In the genomic region with DNA sequence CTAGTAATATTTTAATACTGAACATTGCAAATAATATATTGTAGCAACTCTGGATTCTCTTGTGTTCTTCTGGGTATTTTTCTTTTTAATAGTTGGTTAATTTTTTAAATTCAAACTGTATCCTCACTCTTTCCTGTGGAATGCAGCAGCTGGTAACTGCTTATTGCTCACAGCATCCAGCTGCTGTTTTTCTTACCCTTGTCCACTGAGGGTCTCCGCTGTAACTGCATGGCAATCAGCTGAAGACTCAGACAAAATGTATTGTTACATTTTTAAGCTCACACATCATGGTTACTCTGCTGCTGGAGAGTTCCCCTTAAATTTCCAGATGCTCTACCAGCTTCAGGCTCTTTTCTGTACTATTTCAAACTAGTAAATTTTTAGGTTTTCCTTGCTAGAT, we compare ENCODE assay signal across 23 cellular contexts.
DNase-seq lines count a peak whose midpoint lies in the region; ATAC-seq, FAIRE-seq and TF ChIP-seq lines count a peak whose summit lies in the region.
"Had no signal": no experiment of that assay in that cellular context is flagged by ENCODE, and none has a peak within 500 bp of the region (broad histone marks: within the 10 kb centered on the region; RNA-seq: fewer than 3 reads in every experiment).

No MANE protein-coding gene starts in this region.

- H3K4me2 ChIP-seq in endothelial cell of umbilical vein (ENCODE audit: insufficient read depth, low read length): no peak overlapping the region

- no peaks in the 10 kb centered on the region for H3K9me1 ChIP-seq in endothelial cell of umbilical vein (replicated peaks; ENCODE audit: control insufficient read depth, extremely low read depth, insufficient read depth, low read length)

- H3K79me2 ChIP-seq in endothelial cell of umbilical vein (ENCODE audit: control insufficient read depth, insufficient read depth, low read length): no peaks in the 10 kb centered on the region

- peaks cover 34 to 70% of the 10 kb centered on the region in 2 donors for H3K4me1 Mint-ChIP-seq in stimulated activated naive B cell treated with anti-CD40 and anti-IgM and Interleukin-4, amounts not matched to agents 10 μg/mL and 1 μg/mL and 100 μg/mL, for 72 hours
- peaks cover 18% of the 10 kb centered on the region for H3K4me1 Mint-ChIP-seq in endodermal cell
- H3K4me1 Mint-ChIP-seq: immature natural killer cell; stimulated activated effector memory CD8-positive, alpha-beta T cell treated with anti-CD3 and anti-CD28 coated beads, Interleukin-12 subunit alpha, Interleukin-12 subunit beta, amount 100 ng/mL, for 72 hours had no signal

- TF ChIP-seq CTCF in endothelial cell of umbilical vein (IDR thresholded peaks at IDR 0.05; ENCODE audit: extremely low read depth in 1 of 2, insufficient read depth in 1 of 2, low read depth in 1 of 2, low read length in 2 of 2): no peak
- no peak for TF ChIP-seq CTCF in endodermal cell (conservative IDR thresholded peaks at IDR 0.05)
- no peak for TF ChIP-seq CTCF in sigmoid colon (IDR thresholded peaks at IDR 0.05)

- no peak overlapping the region for H3K27ac ChIP-seq in endothelial cell of umbilical vein (ENCODE audit: insufficient read depth, low read depth, low read length)
- H3K27ac ChIP-seq in endodermal cell (ENCODE audit: low read depth, low read length): no peak overlapping the region
- peak overlapping the region in 1 of 4 donors; percentile 50 for H3K27ac ChIP-seq in sigmoid colon
- H3K27ac ChIP-seq: cardiac muscle cell had no signal

- no peaks in the 10 kb centered on the region for H3K27me3 ChIP-seq in endothelial cell of umbilical vein (ENCODE audit: control insufficient read depth in 2 of 2, insufficient read depth in 2 of 2, low read length in 2 of 2)
- H3K27me3 ChIP-seq in endodermal cell (ENCODE audit: control insufficient read depth, insufficient read depth, low read length, poor library complexity, severe bottlenecking): no peaks in the 10 kb centered on the region
- H3K27me3 ChIP-seq in sigmoid colon: no peaks in the 10 kb centered on the region
- H3K27me3 ChIP-seq: cardiac muscle cell, heart right ventricle, left lung had no signal

- peak overlapping the region; percentile 71 to 85 for H3K4me3 Mint-ChIP-seq in stimulated activated naive B cell treated with anti-CD40 and anti-IgM and Interleukin-4, amounts not matched to agents 10 μg/mL and 1 μg/mL and 100 μg/mL, for 72 hours
- H3K4me3 Mint-ChIP-seq in endodermal cell: no peak overlapping the region
- H3K4me3 Mint-ChIP-seq: activated CD8-positive, alpha-beta memory T cell treated with anti-CD3 and anti-CD28 coated beads, Interleukin-2, amount 10 ng/mL, durations not matched to agents 7 days and 5 days; activated naive CD4-positive, alpha-beta T cell treated with anti-CD3 and anti-CD28 coated beads, Interleukin-2, amount 10 ng/mL, durations not matched to agents 7 days and 5 days; CD4-positive, alpha-beta T cell; dendritic cell treated with granulocyte-macrophage colony-stimulating factor and Interleukin-4, amounts not matched to agents 40 ng/mL and 50 ng/mL, for 4 days; immature natural killer cell; stimulated activated effector memory CD8-positive, alpha-beta T cell treated with anti-CD3 and anti-CD28 coated beads, Interleukin-12 subunit alpha, Interleukin-12 subunit beta, amount 100 ng/mL, for 72 hours had no signal

- CTCF ChIA-PET in endothelial cell of umbilical vein (lab: Charles Lee): interaction anchor here (1.8 to 1.9 kb wide), 2 partner anchors 13 to 28 kb away, joined by 8 read pairs; no protein-coding TSS in a partner anchor

- ATAC-seq in GM18909 (IDR thresholded peaks at IDR 0.05; ENCODE audit: poor library complexity, unreplicated experiment): peak; percentile 15
- ATAC-seq in HG03460 (IDR thresholded peaks at IDR 0.05; ENCODE audit: unreplicated experiment): peak; percentile 13
- peak; percentile 24 to 33 for ATAC-seq in stimulated activated naive B cell treated with anti-CD40 and anti-IgM and Interleukin-4, amounts not matched to agents 10 μg/mL and 1 μg/mL and 100 μg/mL, for 72 hours (replicated peaks)
- ATAC-seq: activated CD8-positive, alpha-beta memory T cell treated with anti-CD3 and anti-CD28 coated beads, Interleukin-2, amount 10 ng/mL, durations not matched to agents 7 days and 5 days; heart right ventricle; left lung; Panc1; stimulated activated effector memory CD8-positive, alpha-beta T cell treated with anti-CD3 and anti-CD28 coated beads, Interleukin-12 subunit alpha, Interleukin-12 subunit beta, amount 100 ng/mL, for 72 hours had no signal

- peaks cover 7 to 9% of the 10 kb centered on the region in 2 donors for H3K9me3 Mint-ChIP-seq in stimulated activated naive B cell treated with anti-CD40 and anti-IgM and Interleukin-4, amounts not matched to agents 10 μg/mL and 1 μg/mL and 100 μg/mL, for 72 hours
- peaks cover 5% of the 10 kb centered on the region for H3K9me3 Mint-ChIP-seq in endodermal cell
- H3K9me3 Mint-ChIP-seq: activated naive CD4-positive, alpha-beta T cell treated with anti-CD3 and anti-CD28 coated beads, Interleukin-2, amount 10 ng/mL, durations not matched to agents 7 days and 5 days; CD4-positive, alpha-beta T cell; immature natural killer cell; stimulated activated effector memory CD8-positive, alpha-beta T cell treated with anti-CD3 and anti-CD28 coated beads, Interleukin-12 subunit alpha, Interleukin-12 subunit beta, amount 100 ng/mL, for 72 hours had no signal

- DNase-seq in endothelial cell of umbilical vein (ENCODE audit: low read depth, low spot score): peak; percentile 9
- DNase-seq in stimulated activated naive B cell treated with anti-CD40 and anti-IgM and Interleukin-4, amounts not matched to agents 10 μg/mL and 1 μg/mL and 100 μg/mL, for 72 hours: no peak
- DNase-seq in activated CD4-positive, alpha-beta T cell treated with anti-CD3 and anti-CD28 coated beads, Interleukin-2, amount 50 U/mL, for 1 hour: no peak
- DNase-seq in endodermal cell: no peak
- no peak for DNase-seq in sigmoid colon
- DNase-seq: activated CD4-positive, alpha-beta T cell treated with anti-CD3 and anti-CD28 coated beads for 48 hours; activated CD8-positive, alpha-beta memory T cell treated with anti-CD3 and anti-CD28 coated beads, Interleukin-2, amount 10 ng/mL, durations not matched to agents 7 days and 5 days; activated naive CD4-positive, alpha-beta T cell treated with anti-CD3 and anti-CD28 coated beads, Interleukin-2, amount 10 ng/mL, durations not matched to agents 7 days and 5 days; CD4-positive, alpha-beta T cell; DMS53; heart right ventricle; immature natural killer cell; left lung; NCI-H446 treated with DMSO at 0.1 percent for 48 hours; stimulated activated CD4-positive, alpha-beta T cell treated with anti-CD3 and anti-CD28 coated beads, Interleukin-1b, Interleukin-23, amount 100 ng/mL, for 48 hours; T-helper 1 cell had no signal

- TF ChIP-seq POLR2A in endothelial cell of umbilical vein (IDR thresholded peaks at IDR 0.05; ENCODE audit: low read depth, low read length) (no peak), sigmoid colon (IDR thresholded peaks at IDR 0.05) (no peak)

- POLR2A ChIA-PET in endothelial cell of umbilical vein (lab: Charles Lee): no interaction called here

- intact Hi-C loops in endothelial cell of umbilical vein (cut with micrococcal nuclease) (no loop called here), sigmoid colon (cut with DNase I) (no loop called here)

- H3K4me1 ChIP-seq in endothelial cell of umbilical vein (ENCODE audit: control insufficient read depth, extremely low read depth, insufficient read depth, low read length) (peaks cover 16% of the 10 kb centered on the region), endodermal cell (ENCODE audit: control insufficient read depth, insufficient read depth, low read length) (no peaks in the 10 kb centered on the region), sigmoid colon (no peaks in the 10 kb centered on the region)

- TF ChIP-seq EP300 in sigmoid colon (IDR thresholded peaks at IDR 0.05): no peak

- H3K36me3 ChIP-seq in endothelial cell of umbilical vein (ENCODE audit: control insufficient read depth in 2 of 2, extremely low read depth in 1 of 2, insufficient read depth in 2 of 2, low read length in 2 of 2): no peaks in the 10 kb centered on the region
- no peaks in the 10 kb centered on the region for H3K36me3 ChIP-seq in endodermal cell (ENCODE audit: control insufficient read depth, insufficient read depth, low read length)
- H3K36me3 ChIP-seq in sigmoid colon: no peaks in the 10 kb centered on the region
- H3K36me3 ChIP-seq: cardiac muscle cell, heart right ventricle had no signal

- peak overlapping the region; percentile 89 for H3K27ac Mint-ChIP-seq in stimulated activated naive B cell treated with anti-CD40 and anti-IgM and Interleukin-4, amounts not matched to agents 10 μg/mL and 1 μg/mL and 100 μg/mL, for 72 hours
- no peak overlapping the region for H3K27ac Mint-ChIP-seq in endodermal cell
- H3K27ac Mint-ChIP-seq: activated CD8-positive, alpha-beta memory T cell treated with anti-CD3 and anti-CD28 coated beads, Interleukin-2, amount 10 ng/mL, durations not matched to agents 7 days and 5 days; activated naive CD4-positive, alpha-beta T cell treated with anti-CD3 and anti-CD28 coated beads, Interleukin-2, amount 10 ng/mL, durations not matched to agents 7 days and 5 days; CD4-positive, alpha-beta T cell; dendritic cell treated with granulocyte-macrophage colony-stimulating factor and Interleukin-4, amounts not matched to agents 40 ng/mL and 50 ng/mL, for 4 days; immature natural killer cell; stimulated activated effector memory CD8-positive, alpha-beta T cell treated with anti-CD3 and anti-CD28 coated beads, Interleukin-12 subunit alpha, Interleukin-12 subunit beta, amount 100 ng/mL, for 72 hours had no signal

- H3K27me3 Mint-ChIP-seq in stimulated activated naive B cell treated with anti-CD40 and anti-IgM and Interleukin-4, amounts not matched to agents 10 μg/mL and 1 μg/mL and 100 μg/mL, for 72 hours: no peaks in the 10 kb centered on the region
- no peaks in the 10 kb centered on the region for H3K27me3 Mint-ChIP-seq in endodermal cell (ENCODE audit: insufficient read depth)
- H3K27me3 Mint-ChIP-seq: CD4-positive, alpha-beta T cell; dendritic cell treated with granulocyte-macrophage colony-stimulating factor and Interleukin-4, amounts not matched to agents 40 ng/mL and 50 ng/mL, for 4 days had no signal

- H3K9me3 ChIP-seq in endothelial cell of umbilical vein (replicated peaks; ENCODE audit: control insufficient read depth, insufficient read depth, low read length) (no peaks in the 10 kb centered on the region), endodermal cell (ENCODE audit: control insufficient read depth, low read length) (peaks cover 10% of the 10 kb centered on the region), sigmoid colon (no peaks in the 10 kb centered on the region)
- H3K9me3 ChIP-seq: left lung had no signal

- peaks cover 37 to 46% of the 10 kb centered on the region in 2 donors for H3K36me3 Mint-ChIP-seq in stimulated activated naive B cell treated with anti-CD40 and anti-IgM and Interleukin-4, amounts not matched to agents 10 μg/mL and 1 μg/mL and 100 μg/mL, for 72 hours
- peaks cover 2% of the 10 kb centered on the region for H3K36me3 Mint-ChIP-seq in endodermal cell (ENCODE audit: low read depth)
- H3K36me3 Mint-ChIP-seq: activated CD8-positive, alpha-beta memory T cell treated with anti-CD3 and anti-CD28 coated beads, Interleukin-2, amount 10 ng/mL, durations not matched to agents 7 days and 5 days; activated naive CD4-positive, alpha-beta T cell treated with anti-CD3 and anti-CD28 coated beads, Interleukin-2, amount 10 ng/mL, durations not matched to agents 7 days and 5 days; stimulated activated effector memory CD8-positive, alpha-beta T cell treated with anti-CD3 and anti-CD28 coated beads, Interleukin-12 subunit alpha, Interleukin-12 subunit beta, amount 100 ng/mL, for 72 hours had no signal

- no peaks in the 10 kb centered on the region for H4K20me1 ChIP-seq in endothelial cell of umbilical vein (replicated peaks; ENCODE audit: control insufficient read depth, extremely low read depth, insufficient read depth, low read length)

- H3K4me3 ChIP-seq in endothelial cell of umbilical vein (replicated peaks in 1 of 3; ENCODE audit: insufficient read depth in 1 of 3, low read depth in 1 of 3, low read length in 3 of 3): no peak overlapping the region
- H3K4me3 ChIP-seq in endodermal cell (ENCODE audit: low read length): no peak overlapping the region
- no peak overlapping the region for H3K4me3 ChIP-seq in sigmoid colon
- H3K4me3 ChIP-seq: cardiac muscle cell, heart right ventricle, left lung, skin epidermis had no signal

- 90 to 100% methylated on average over 1 of the region's 1 CpG for WGBS in endodermal cell (ENCODE audit: insufficient coverage in 1 of 2, insufficient read length in 1 of 2), 2 experiments
- 97 to 100% methylated on average over 1 of the region's 1 CpG for WGBS in sigmoid colon, 2 donors

- no peak for FAIRE-seq in endothelial cell of umbilical vein (lab: Jason Lieb, UNC)

- no peak overlapping the region for H2AFZ ChIP-seq in endothelial cell of umbilical vein (ENCODE audit: low read depth, low read length)

- no TSS peak for BruUV-seq in endothelial cell of umbilical vein (replicated peaks; lab: Mats Ljungman, UMichigan)

- H3K9ac ChIP-seq in endothelial cell of umbilical vein (replicated peaks; ENCODE audit: extremely low read depth, insufficient read depth, low read length): no peak overlapping the region
- no peak overlapping the region for H3K9ac ChIP-seq in endodermal cell (ENCODE audit: extremely low read depth, low read length, poor library complexity, severe bottlenecking)

- dilution Hi-C loops in endothelial cell of umbilical vein (cut with MboI; ENCODE audit: extremely low pct_ligation_motif_present, low sequenced_read_pairs): no loop called here
